8 cellular contexts compared by ENCODE assay signal in genomic region chr14:22767323-22767589, GRCh38. TPM values are rescaled to one million over a fixed set of nuclear protein-coding genes. Genes with fewer than 3 reads are reported as not detected.
DNase-seq lines count a peak whose midpoint lies in the region; ATAC-seq, FAIRE-seq and TF ChIP-seq lines count a peak whose summit lies in the region.

No MANE protein-coding gene starts in this region.

- H3K4me1 ChIP-seq in astrocyte (ENCODE audit: insufficient read depth, low read length) (peaks cover 19% of the 10 kb centered on the region), mesenchymal stem cell (ENCODE audit: control insufficient read depth, insufficient read depth, low read depth, low read length) (peaks cover 2% of the 10 kb centered on the region)

- H3K36me3 ChIP-seq in astrocyte (ENCODE audit: insufficient read depth, low read length) (peaks cover 30% of the 10 kb centered on the region), mesenchymal stem cell (ENCODE audit: control insufficient read depth in 1 of 2, insufficient read depth in 2 of 2, low read depth in 1 of 2, low read length in 2 of 2) (peaks cover 21 to 42% of the 10 kb centered on the region in 2 experiments)

- no peaks in the 10 kb centered on the region for H3K9me3 ChIP-seq in astrocyte (ENCODE audit: insufficient read depth, low read depth, low read length)
- peaks cover 11% of the 10 kb centered on the region for H3K9me3 ChIP-seq in mesenchymal stem cell (ENCODE audit: control insufficient read depth, low read length)

- DNase-seq in AG09309 (ENCODE audit: low read depth) (no peak), HFF-Myc (ENCODE audit: extremely low read depth, low read depth) (no peak), astrocyte (ENCODE audit: low read depth) (no peak), mesenchymal stem cell (no peak), dermis blood vessel endothelial cell (no peak), sciatic nerve (ENCODE audit: low spot score) (no peak), NCI-H2171 treated with DMSO at 0.1 percent for 48 hours (lab: John Stamatoyannopoulos, UW) (no peak), GOT3 (lab: John Stamatoyannopoulos, UW) (no peak)

- H2BK5ac ChIP-seq in mesenchymal stem cell (ENCODE audit: low read depth, low read length, poor library complexity, severe bottlenecking): no peak overlapping the region

- no peaks in the 10 kb centered on the region for H3K9me3 Mint-ChIP-seq in astrocyte (ENCODE audit: unreplicated experiment)

- H2AFZ ChIP-seq in astrocyte (ENCODE audit: low read depth, low read length) (peak overlapping the region; percentile 98), mesenchymal stem cell (ENCODE audit: low read depth, low read length) (peak overlapping the region; percentile 85)

- no peak overlapping the region for H3K4ac ChIP-seq in mesenchymal stem cell (ENCODE audit: low read depth in 1 of 2, low read length in 2 of 2)

- no peak for TF ChIP-seq CTCF in AG09309 (IDR thresholded peaks at IDR 0.05; ENCODE audit: control insufficient read depth, insufficient read depth, low read depth, low read length, missing control alignments)
- TF ChIP-seq CTCF in HFF-Myc (IDR thresholded peaks at IDR 0.05; ENCODE audit: low read depth, low read length, missing control alignments): no peak
- TF ChIP-seq CTCF in astrocyte (IDR thresholded peaks at IDR 0.05; ENCODE audit: insufficient read depth, low read depth, low read length): no peak

- no peak overlapping the region for H2BK120ac ChIP-seq in mesenchymal stem cell (ENCODE audit: low read depth, low read length)

- H3K4me2 ChIP-seq in astrocyte (ENCODE audit: low read length) (peak overlapping the region; percentile 90), mesenchymal stem cell (ENCODE audit: low read length, poor library complexity, severe bottlenecking) (peak overlapping the region; percentile 72)

- peaks cover 19% of the 10 kb centered on the region for H4K20me1 ChIP-seq in astrocyte (ENCODE audit: insufficient read depth, low read length)

- H4K8ac ChIP-seq in mesenchymal stem cell (ENCODE audit: low read length): no peak overlapping the region

- H3K14ac ChIP-seq in mesenchymal stem cell (ENCODE audit: low read length in 2 of 2): no peak overlapping the region

- H3K23ac ChIP-seq in mesenchymal stem cell (ENCODE audit: low read length in 2 of 2): no peak overlapping the region

- no peak for ATAC-seq in sciatic nerve

- H3K9ac ChIP-seq in astrocyte (ENCODE audit: low read length) (peak overlapping the region; percentile 96), mesenchymal stem cell (ENCODE audit: low read length) (peak overlapping the region; percentile 98)

- H3K18ac ChIP-seq in mesenchymal stem cell (ENCODE audit: low read depth in 1 of 2, low read length in 2 of 2): no peak overlapping the region

- peaks cover 27% of the 10 kb centered on the region for H3K4me1 Mint-ChIP-seq in astrocyte (ENCODE audit: low read depth, unreplicated experiment)

- H2BK15ac ChIP-seq in mesenchymal stem cell (ENCODE audit: low read depth, poor library complexity, severe bottlenecking): no peak overlapping the region

- H2AK5ac ChIP-seq in mesenchymal stem cell (ENCODE audit: low read length, severe bottlenecking): no peak overlapping the region

- peak overlapping the region; percentile 73 for H3K27ac Mint-ChIP-seq in astrocyte (ENCODE audit: unreplicated experiment)

- FAIRE-seq in astrocyte (lab: Jason Lieb, UNC): no peak

- H3K27ac ChIP-seq in astrocyte (ENCODE audit: low read depth, low read length) (peak overlapping the region; percentile 91), mesenchymal stem cell (ENCODE audit: low read length, poor library complexity, severe bottlenecking) (no peak overlapping the region)

- H3K27me3 ChIP-seq in astrocyte (ENCODE audit: insufficient read depth, low read length): no peaks in the 10 kb centered on the region
- H3K27me3 ChIP-seq in mesenchymal stem cell (ENCODE audit: control insufficient read depth in 1 of 2, insufficient read depth in 1 of 2, low read length in 2 of 2): no peaks in the 10 kb centered on the region

- H3K79me1 ChIP-seq in mesenchymal stem cell (replicated peaks; ENCODE audit: low read length, poor library complexity, severe bottlenecking): peaks cover 18% of the 10 kb centered on the region

- no peak overlapping the region for H2BK12ac ChIP-seq in mesenchymal stem cell (ENCODE audit: low read length in 2 of 2)

- intact Hi-C loops in sciatic nerve (cut with DNase I): no loop called here

- H3K36me3 Mint-ChIP-seq in astrocyte (ENCODE audit: low read depth, unreplicated experiment): peaks cover 23% of the 10 kb centered on the region

- no peak overlapping the region for H4K91ac ChIP-seq in mesenchymal stem cell (ENCODE audit: low read length)

- H3K4me3 Mint-ChIP-seq in astrocyte (ENCODE audit: unreplicated experiment): peak overlapping the region; percentile 95

- H3K27me3 Mint-ChIP-seq in astrocyte (ENCODE audit: low read depth, unreplicated experiment): no peaks in the 10 kb centered on the region

- WGBS in mesenchymal stem cell: 12% methylated on average over 5 of the region's 6 CpGs

- H3K79me2 ChIP-seq in astrocyte (ENCODE audit: insufficient read depth, low read length): peaks cover 35% of the 10 kb centered on the region

- H3K4me3 ChIP-seq in AG09309 (ENCODE audit: control insufficient read depth, low read depth, low read length): peak overlapping the region; percentile 86
- peak overlapping the region; percentile 73 for H3K4me3 ChIP-seq in HFF-Myc (replicated peaks; ENCODE audit: low read depth, low read length)
- peak overlapping the region; percentile 99 for H3K4me3 ChIP-seq in astrocyte (ENCODE audit: insufficient read depth, low read depth, low read length)
- peak overlapping the region; percentile 95 to 99 for H3K4me3 ChIP-seq in mesenchymal stem cell (ENCODE audit: insufficient read depth in 1 of 2, low read depth in 1 of 2, low read length in 2 of 2)

RNA-seq across cellular contexts. Expression of gene OXA1L, which starts 0.8 kb away (rescaled TPM):
- total RNA-seq in astrocyte (81.2 and 82.8 TPM in 2 replicates), dermis blood vessel endothelial cell (48.8 and 70.6 TPM in 2 replicates), sciatic nerve (62.8 TPM)
- polyA plus RNA-seq in mesenchymal stem cell (2013, experiment 1 of 2): 171 TPM
- 167 TPM for polyA plus RNA-seq in mesenchymal stem cell (2013, experiment 2 of 2)

RNA-seq across cellular contexts. Expression of gene SLC7A7, which starts 48.0 kb away (rescaled TPM):
- total RNA-seq in astrocyte (13.3 and 14.3 TPM in 2 replicates), dermis blood vessel endothelial cell (4.8 and 8.3 TPM in 2 replicates), sciatic nerve (9.7 TPM)
- 6.4 TPM for polyA plus RNA-seq in mesenchymal stem cell (2013, experiment 1 of 2)
- polyA plus RNA-seq in mesenchymal stem cell (2013, experiment 2 of 2): 6.5 TPM
